Comparison of ENCODE assay signal across 1 cellular context in the genomic region with DNA sequence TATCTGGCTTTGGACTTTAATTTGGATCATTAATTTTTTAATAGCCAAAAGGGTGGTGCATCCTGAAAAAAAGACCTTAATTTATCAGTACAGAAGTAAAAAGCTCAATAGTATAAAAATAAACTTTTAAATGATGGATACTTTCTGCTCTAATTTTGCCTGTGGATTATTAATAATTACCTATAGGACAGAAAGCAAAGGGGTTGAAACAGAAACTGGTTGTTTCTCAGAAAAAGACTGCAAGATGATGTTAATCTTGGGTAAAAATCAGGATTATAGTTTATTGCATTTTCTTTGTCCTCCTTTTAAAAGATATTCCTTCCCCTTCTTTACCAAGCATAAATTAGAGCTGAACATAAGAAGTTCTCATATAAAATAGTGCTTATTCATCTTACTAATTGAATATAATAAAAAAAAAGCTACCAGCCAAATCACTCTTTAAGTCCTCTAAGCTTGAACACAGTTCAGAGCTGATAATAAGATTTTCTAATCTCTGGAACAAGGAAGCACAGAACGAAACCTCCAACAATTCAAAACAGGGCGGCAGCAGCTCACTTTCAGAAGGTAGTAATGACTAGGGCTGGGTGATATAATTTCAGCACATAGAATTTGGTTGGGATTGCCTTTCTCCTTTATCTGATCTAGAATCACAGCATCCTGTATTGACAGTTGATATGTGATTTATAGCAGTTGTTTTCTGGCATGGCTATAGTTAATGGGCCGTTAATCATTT.
TF ChIP-seq lines count a peak whose summit lies in the region.

No MANE protein-coding gene starts in this region.

TF ChIP-seq in K562, 482 proteins besides CTCF, POLR2A, EP300 and RAD21 (continued from another document):
- TF ChIP-seq TSHZ1 (CRISPR knock-in tag; IDR thresholded peaks at IDR 0.05), result no peak
- no peak for TF ChIP-seq NFYB (IDR thresholded peaks at IDR 0.05; ENCODE audit: extremely low read depth, insufficient read length)
- TF ChIP-seq MEIS2 (IDR thresholded peaks at IDR 0.05; ENCODE audit: partially characterized antibody), result peak; percentile 64
- TF ChIP-seq NKRF (IDR thresholded peaks at IDR 0.05; ENCODE audit: borderline replicate concordance), result no peak
- TF ChIP-seq, protein P1, sequence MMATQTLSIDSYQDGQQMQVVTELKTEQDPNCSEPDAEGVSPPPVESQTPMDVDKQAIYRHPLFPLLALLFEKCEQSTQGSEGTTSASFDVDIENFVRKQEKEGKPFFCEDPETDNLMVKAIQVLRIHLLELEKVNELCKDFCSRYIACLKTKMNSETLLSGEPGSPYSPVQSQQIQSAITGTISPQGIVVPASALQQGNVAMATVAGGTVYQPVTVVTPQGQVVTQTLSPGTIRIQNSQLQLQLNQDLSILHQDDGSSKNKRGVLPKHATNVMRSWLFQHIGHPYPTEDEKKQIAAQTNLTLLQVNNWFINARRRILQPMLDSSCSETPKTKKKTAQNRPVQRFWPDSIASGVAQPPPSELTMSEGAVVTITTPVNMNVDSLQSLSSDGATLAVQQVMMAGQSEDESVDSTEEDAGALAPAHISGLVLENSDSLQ (IDR thresholded peaks at IDR 0.05), result peak; percentile 29; the same call in 1 of the 2 replicates
- no peak for TF ChIP-seq SPI1 (IDR thresholded peaks at IDR 0.05; ENCODE audit: borderline replicate concordance, low read depth, low read length)
- no peak for TF ChIP-seq HOXB6 (CRISPR knock-in tag; IDR thresholded peaks at IDR 0.05; ENCODE audit: borderline replicate concordance)
- no peak for TF ChIP-seq ZKSCAN3 (CRISPR knock-in tag; IDR thresholded peaks at IDR 0.05)
- no peak for TF ChIP-seq ZNF699 (CRISPR knock-in tag; IDR thresholded peaks at IDR 0.05; ENCODE audit: insufficient replicate concordance)
- no peak for TF ChIP-seq ATF3 (IDR thresholded peaks at IDR 0.05)
- TF ChIP-seq ATF3 (CRISPR knock-in tag; conservative IDR thresholded peaks at IDR 0.05), result no peak
- no peak for TF ChIP-seq DMBX1 (CRISPR knock-in tag; IDR thresholded peaks at IDR 0.05; ENCODE audit: borderline replicate concordance)
